In genomic region chr15:64749167-64749566, GRCh38 we compare ENCODE assay signal across 12 cellular contexts. TPM values are rescaled to one million over a fixed set of nuclear protein-coding genes. Genes with fewer than 3 reads are reported as not detected.
DNase-seq lines count a peak whose midpoint lies in the region; ATAC-seq and TF ChIP-seq lines count a peak whose summit lies in the region.
"Had no signal": no experiment of that assay in that cellular context is flagged by ENCODE, and none has a peak within 500 bp of the region (broad histone marks: within the 10 kb centered on the region; RNA-seq: fewer than 3 reads in every experiment).

No MANE protein-coding gene starts in this region.

- dilution Hi-C loops in mammary epithelial cell (cut with HindIII; ENCODE audit: low sequenced_read_pairs) = no loop called here

- peaks cover 3% of the 10 kb centered on the region for H3K4me1 ChIP-seq in mammary epithelial cell (ENCODE audit: insufficient read depth, low read length)
- H3K4me1 ChIP-seq in right atrium auricular region = peaks cover 0 to 58% of the 10 kb centered on the region in 2 donors
- peaks cover 0 to 52% (median 4%) of the 10 kb centered on the region in 4 donors for H3K4me1 ChIP-seq in stomach
- H3K4me1 ChIP-seq in right lobe of liver = no peaks in the 10 kb centered on the region

- TF ChIP-seq EP300 in stomach (IDR thresholded peaks at IDR 0.05) = no peak

- no peaks in the 10 kb centered on the region for H3K9me3 ChIP-seq in mammary epithelial cell (replicated peaks; ENCODE audit: insufficient read depth, low read length)
- H3K9me3 ChIP-seq in right atrium auricular region = no peaks in the 10 kb centered on the region
- no peaks in the 10 kb centered on the region for H3K9me3 ChIP-seq in stomach
- no peaks in the 10 kb centered on the region for H3K9me3 ChIP-seq in right lobe of liver

- TF ChIP-seq CTCF in mammary epithelial cell (conservative IDR thresholded peaks at IDR 0.05 in 1 of 2, IDR thresholded peaks at IDR 0.05 in 1 of 2; ENCODE audit: extremely low read depth in 1 of 2, insufficient read depth in 1 of 2, low read depth in 1 of 2, low read length in 2 of 2) = no peak
- no peak for TF ChIP-seq CTCF in right atrium auricular region (IDR thresholded peaks at IDR 0.05)
- no peak for TF ChIP-seq CTCF in stomach (IDR thresholded peaks at IDR 0.05)
- TF ChIP-seq CTCF in right lobe of liver (IDR thresholded peaks at IDR 0.05) = no peak

- no peaks in the 10 kb centered on the region for H3K79me2 ChIP-seq in mammary epithelial cell (ENCODE audit: insufficient read depth, low read length)

- no peak overlapping the region for H2AFZ ChIP-seq in mammary epithelial cell (ENCODE audit: low read depth, low read length)

- H3K27me3 ChIP-seq in mammary epithelial cell (ENCODE audit: insufficient read depth, low read length) (peaks cover 2% of the 10 kb centered on the region), right atrium auricular region (no peaks in the 10 kb centered on the region), stomach (no peaks in the 10 kb centered on the region), right lobe of liver (no peaks in the 10 kb centered on the region)

- CTCF ChIA-PET in mammary epithelial cell (lab: Charles Lee; ENCODE audit: low non-redundant PET) = interaction anchor here (0.6 kb wide), 1 partner anchor 18 kb away, joined by 3 read pairs; no protein-coding TSS in a partner anchor

- in situ Hi-C loops in mammary epithelial cell (cut with MboI; ENCODE audit: low sequenced_read_pairs in 2 of 2) = no loop called here

- H3K36me3 ChIP-seq in mammary epithelial cell (ENCODE audit: insufficient read depth, low read length) (no peaks in the 10 kb centered on the region), right atrium auricular region (peaks cover 16% of the 10 kb centered on the region), stomach (peaks cover 0 to 6% (median 3%) of the 10 kb centered on the region in 4 donors), right lobe of liver (no peaks in the 10 kb centered on the region)

- WGBS in mammary epithelial cell (ENCODE audit: low coverage, missing lambda C conversion rate) = 5% methylated on average over 11 of the region's 11 CpGs
- WGBS in stomach, 5 donors = 74 to 89% (median 85%) methylated on average over 11 of the region's 11 CpGs
- 81% methylated on average over 9 of the region's 11 CpGs for WGBS in right lobe of liver (ENCODE audit: insufficient coverage, low coverage, low lambda C conversion rate, missing lambda C conversion rate)

- no peak overlapping the region for H3K4me2 ChIP-seq in mammary epithelial cell (ENCODE audit: insufficient read depth, low read depth, low read length)

- TF ChIP-seq POLR2A in stomach (IDR thresholded peaks at IDR 0.05) = no peak
- no peak for TF ChIP-seq POLR2A in right lobe of liver (IDR thresholded peaks at IDR 0.05)

- intact Hi-C loops in mammary epithelial cell (cut with micrococcal nuclease) (no loop called here), stomach (cut with DNase I; ENCODE audit: low total_unique reads) (no loop called here), right lobe of liver (cut with DNase I) (no loop called here)

- DNase-seq in HT-29 (ENCODE audit: low spot score) (peak; percentile 59), mammary epithelial cell (peak; percentile 48), right atrium auricular region (ENCODE audit: low spot score) (no peak), stomach (no peak), GM19240 (ENCODE audit: insufficient read length, low spot score) (no peak), T1000 (lab: John Stamatoyannopoulos, UW) (no peak), right lobe of liver (no peak), hippocampal formation (lab: John Stamatoyannopoulos, UW) (no peak)
- DNase-seq: activated CD4-positive, alpha-beta T cell treated with anti-CD3 and anti-CD28 coated beads, Interleukin-2, amount 10 ng/mL, durations not matched to agents 24 days and 14 days; activated effector memory CD4-positive, alpha-beta T cell treated with Interleukin-2 at 50 U/mL for 16 hours; natural killer cell had no signal

- no peak overlapping the region for H3K9ac ChIP-seq in mammary epithelial cell (ENCODE audit: insufficient read depth, low read length)

- H3K4me3 ChIP-seq in mammary epithelial cell (replicated peaks in 1 of 3; ENCODE audit: insufficient read depth in 1 of 3, low read depth in 2 of 3, low read length in 3 of 3) (no peak overlapping the region), right atrium auricular region (peak overlapping the region; percentile 27 to 35), stomach (peak overlapping the region in 1 of 4 donors; percentile 18), right lobe of liver (no peak overlapping the region)
- H3K4me3 ChIP-seq: SK-N-MC had no signal

- H3K27ac ChIP-seq in mammary epithelial cell (ENCODE audit: insufficient read depth, low read depth, low read length) (no peak overlapping the region), right atrium auricular region (peak overlapping the region; percentile 78 to 90), stomach (peak overlapping the region in 3 of 5 donors; percentile 55 to 76 (median 76)), right lobe of liver (no peak overlapping the region)
- H3K27ac ChIP-seq: SK-N-MC had no signal

- no peak for ATAC-seq in right lobe of liver
- ATAC-seq: natural killer cell had no signal

- BruUV-seq in mammary epithelial cell (replicated peaks; lab: Mats Ljungman, UMichigan) = no TSS peak

- no peaks in the 10 kb centered on the region for H4K20me1 ChIP-seq in mammary epithelial cell (ENCODE audit: insufficient read depth, low read length)

RNA-seq across cellular contexts. Expression of gene RBPMS2, which starts 26.2 kb away (rescaled TPM):
- total RNA-seq in HT-29 (2014; rRNA removed; shearing (Covaris generic)) = not detected in 2 replicates
- total RNA-seq in mammary epithelial cell (not detected), right atrium auricular region (10 to 100 TPM; 84.2 to 85.0 TPM), stomach (10 to 100 TPM in 1 of 5 donors, 1 to 10 TPM in 4; 2.3 to 38.8 (median 8.7) TPM), right lobe of liver (10 to 100 TPM in 1 of 6 experiments, 1 to 10 TPM in 5; 2.5 to 13.6 (median 6.1) TPM)
- polyA plus RNA-seq in mammary epithelial cell (0.03 TPM), stomach (10 to 100 TPM in 2 of 3 donors, 1 to 10 TPM in 1; 9.5 to 18.8 (median 17.0) TPM)
- polyA minus RNA-seq in mammary epithelial cell = not detected
- total RNA-seq: activated CD4-positive, alpha-beta T cell treated with anti-CD3 and anti-CD28 coated beads, Interleukin-2, amount 10 ng/mL, durations not matched to agents 24 days and 14 days had no signal

Comparison
In these comparisons a context has a peak if more than half of its experiments do, and no peak if none do; other contexts are left out.
1. DNase-seq: peak in HT-29 (single experiment) and mammary epithelial cell (single experiment); none in right atrium auricular region (single experiment), stomach (single experiment), GM19240 (single experiment), T1000 (single experiment), right lobe of liver (0 of 3) and hippocampal formation (0 of 2).
2. H3K27ac ChIP-seq: peak in right atrium auricular region (2 of 2) and stomach (3 of 5); none in mammary epithelial cell (single experiment) and right lobe of liver (0 of 3).
3. H3K4me3 ChIP-seq: peak in right atrium auricular region (2 of 2); none in mammary epithelial cell (0 of 3) and right lobe of liver (0 of 3).